8 cellular contexts compared by ENCODE assay signal in the genomic region with DNA sequence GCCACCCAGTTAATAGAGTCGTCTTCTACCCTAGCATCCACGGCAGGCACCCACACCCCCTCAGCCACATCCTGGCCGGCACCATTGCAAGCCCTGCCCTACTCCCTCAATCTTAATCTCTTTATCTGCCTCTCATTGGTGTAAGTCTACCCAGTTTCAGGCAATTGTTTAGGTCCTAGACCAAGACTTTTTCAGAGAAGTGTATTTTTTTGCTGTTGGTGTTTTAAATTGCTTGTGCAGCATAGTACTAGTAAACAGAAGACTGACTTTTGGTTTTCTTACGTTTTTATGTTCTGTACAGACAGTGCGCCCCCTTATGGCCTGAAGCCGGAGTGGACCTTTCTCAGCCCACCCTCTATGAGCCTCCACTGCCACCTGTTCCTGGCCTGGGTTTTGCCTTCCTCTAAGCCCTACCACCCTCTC. TPM values are rescaled to one million over a fixed set of nuclear protein-coding genes. Genes with fewer than 3 reads are reported as not detected.
DNase-seq lines count a peak whose midpoint lies in the region; TF ChIP-seq lines count a peak whose summit lies in the region.

No MANE protein-coding gene starts in this region.

- no peaks in the 10 kb centered on the region for H3K36me3 ChIP-seq in H7 (replicated peaks; ENCODE audit: control insufficient read depth, insufficient read depth, low read length)
- no peaks in the 10 kb centered on the region for H3K36me3 ChIP-seq in MM.1S (replicated peaks; ENCODE audit: insufficient read depth, low read length)

- no peaks in the 10 kb centered on the region for H3K9me3 Mint-ChIP-seq in osteocyte (ENCODE audit: unreplicated experiment)

- no peaks in the 10 kb centered on the region for H3K9me3 ChIP-seq in MM.1S (replicated peaks; ENCODE audit: insufficient read depth, low read length)

- H3K4me1 ChIP-seq in MM.1S (ENCODE audit: low read length) = peaks cover 16% of the 10 kb centered on the region; the same call in 1 of the 2 replicates

- no peak overlapping the region for H3K4me3 ChIP-seq in H7 (ENCODE audit: insufficient read depth, low read depth, low read length)
- peak overlapping the region; percentile 59 for H3K4me3 ChIP-seq in MM.1S (ENCODE audit: low read length)

- peak overlapping the region; percentile 89 for H3K4me2 ChIP-seq in MM.1S (ENCODE audit: low read depth, low read length)

- peak; percentile 93 for TF ChIP-seq CTCF in GM12872 (IDR thresholded peaks at IDR 0.05; ENCODE audit: insufficient read depth, low read depth, low read length)
- peak; percentile 66 for TF ChIP-seq CTCF in MM.1S (IDR thresholded peaks at IDR 0.05; ENCODE audit: low read length)
- peak; percentile 34 for TF ChIP-seq CTCF in osteocyte (IDR thresholded peaks at IDR 0.05)

- H3K9me2 ChIP-seq in MM.1S (replicated peaks; ENCODE audit: insufficient read depth, low read length) = no peaks in the 10 kb centered on the region

- DNase-seq in H7 (peak; percentile 70), MM.1S (peak; percentile 72), osteocyte (ENCODE audit: extremely low spot score, unreplicated experiment) (no peak), COR-L47 (lab: John Stamatoyannopoulos, UW) (no peak), 8988T (no peak)
- DNase-seq in activated CD4-positive, alpha-beta T cell treated with anti-CD3 and anti-CD28 coated beads for 4 hours = peak; percentile 74 to 82
- DNase-seq in effector CD4-positive, alpha-beta T cell = peak; percentile 65

- H3K27me3 ChIP-seq in H7 (ENCODE audit: control insufficient read depth, insufficient read depth, low read length) = no peaks in the 10 kb centered on the region
- no peaks in the 10 kb centered on the region for H3K27me3 ChIP-seq in MM.1S (replicated peaks; ENCODE audit: insufficient read depth, low read length)

- peak overlapping the region; percentile 82 for H3K9ac ChIP-seq in MM.1S (ENCODE audit: low read length)

- H3K36me3 Mint-ChIP-seq in osteocyte (ENCODE audit: unreplicated experiment) = no peaks in the 10 kb centered on the region

- H2AFZ ChIP-seq in MM.1S (ENCODE audit: low read length) = peak overlapping the region; percentile 74

- H3K27ac ChIP-seq in MM.1S (ENCODE audit: low read length) = peak overlapping the region; percentile 99

- no peaks in the 10 kb centered on the region for H3K4me1 Mint-ChIP-seq in osteocyte (ENCODE audit: unreplicated experiment)

- H3K27ac Mint-ChIP-seq in osteocyte (ENCODE audit: unreplicated experiment) = no peak overlapping the region

- H3F3A ChIP-seq in MM.1S (ENCODE audit: insufficient read depth, low read length) = peaks cover 28% of the 10 kb centered on the region

- peaks cover 1% of the 10 kb centered on the region for H4K20me1 ChIP-seq in MM.1S (ENCODE audit: insufficient read depth, low read length)

- H3K79me2 ChIP-seq in MM.1S (ENCODE audit: low read length) = peaks cover 42% of the 10 kb centered on the region

- peaks cover 16% of the 10 kb centered on the region for H3K27me3 Mint-ChIP-seq in osteocyte (ENCODE audit: unreplicated experiment)

- no peak overlapping the region for H3K4me3 Mint-ChIP-seq in osteocyte (ENCODE audit: unreplicated experiment)

RNA-seq across cellular contexts. Expression of a gene that starts 2.3 kb away (rescaled TPM):
- 0.62 and 1.9 TPM in 2 replicates for total RNA-seq in H7 (2014; rRNA removed; shearing (Covaris generic))
- total RNA-seq in osteocyte = 0.08 TPM in 1 of 2 replicates, not detected in the other

RNA-seq across cellular contexts. Expression of a gene that starts 27.4 kb away (rescaled TPM):
- total RNA-seq in H7 (2014; rRNA removed; shearing (Covaris generic)) = not detected in 2 replicates
- total RNA-seq in osteocyte = not detected in 2 replicates

Comparison
In these comparisons a context has a peak if more than half of its experiments do, and no peak if none do; other contexts are left out.
1. CTCF ChIP-seq: peak in every context shown above with its lines; median percentile 93 in GM12872; 66 in MM.1S; 34 in osteocyte.
2. DNase-seq: peak in H7 (single experiment), MM.1S (single experiment), activated CD4-positive, alpha-beta T cell treated with anti-CD3 and anti-CD28 coated beads for 4 hours (2 of 2) and effector CD4-positive, alpha-beta T cell (single experiment); none in osteocyte (single experiment), COR-L47 (single experiment) and 8988T (single experiment).